9 cellular contexts compared by ENCODE assay signal in genomic region chr5:64221911-64222310, GRCh38. TPM values are rescaled to one million over a fixed set of nuclear protein-coding genes. Genes with fewer than 3 reads are reported as not detected.
"Had no signal": no experiment of that assay in that cellular context is flagged by ENCODE, and none has a peak within 500 bp of the region (broad histone marks: within the 10 kb centered on the region; RNA-seq: fewer than 3 reads in every experiment).

No MANE protein-coding gene starts in this region.

- H3K4me3 ChIP-seq: K562 had no signal

- H3K27ac Mint-ChIP-seq: IgD-negative memory B cell had no signal

- H3K4me2 ChIP-seq: KMS-11 had no signal

- DNase-seq: Karpas-422, KBM-7, KG1 had no signal

- H3K27ac ChIP-seq: HL-60, KMS-11 had no signal

- H3K4me3 Mint-ChIP-seq: IgD-negative memory B cell had no signal

- H3K36me3 Mint-ChIP-seq: IgD-negative memory B cell had no signal

- H3K4me1 Mint-ChIP-seq: IgD-negative memory B cell had no signal

- H3K9me3 Mint-ChIP-seq: IgD-negative memory B cell had no signal

- H3K9ac ChIP-seq: KMS-11 had no signal

- FAIRE-seq: HTR-8/SVneo, K562 had no signal

- ATAC-seq: K562 had no signal

RNA-seq across cellular contexts. Expression of gene RNF180, which starts 56.3 kb away (rescaled TPM):
- total RNA-seq: HT-29 had no signal
- polyA plus RNA-seq: IgD-negative memory B cell, K562 had no signal
